Comparison of ENCODE assay signal across 13 cellular contexts in the genomic region with DNA sequence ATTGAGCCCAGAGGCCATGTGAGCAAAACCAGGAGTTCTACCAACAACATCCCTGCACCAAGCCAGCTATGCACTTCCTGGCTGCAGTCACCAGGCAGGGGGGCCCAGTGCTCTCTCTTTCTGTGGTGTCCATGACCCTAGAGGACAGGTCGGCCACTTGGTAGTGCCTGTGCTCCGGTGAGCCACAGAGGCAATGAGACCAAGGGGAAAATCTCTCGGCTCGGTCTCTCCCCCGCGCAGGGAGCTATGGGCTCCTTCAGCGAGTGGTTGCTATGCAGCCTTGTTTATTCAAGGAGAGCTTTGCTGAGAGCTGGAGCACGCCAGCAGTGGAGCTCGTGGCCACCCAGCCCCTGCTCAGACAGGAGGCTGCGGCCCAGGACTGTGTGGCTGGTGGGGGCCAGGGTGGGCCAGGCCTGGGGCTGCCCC. TPM values are rescaled to one million over a fixed set of nuclear protein-coding genes. Genes with fewer than 3 reads are reported as not detected.
DNase-seq lines count a peak whose midpoint lies in the region; ATAC-seq and TF ChIP-seq lines count a peak whose summit lies in the region.
"Had no signal": no experiment of that assay in that cellular context is flagged by ENCODE, and none has a peak within 500 bp of the region (broad histone marks: within the 10 kb centered on the region; RNA-seq: fewer than 3 reads in every experiment).

A gene (plus strand): TSS at position 283 of the 426 bp plus-strand sequence. CDS start 13,537 bp downstream, outside the sequence.

- intact Hi-C loops in gastrocnemius medialis (cut with DNase I; ENCODE audit: low total_unique reads) (no loop called here), vagina (cut with DNase I) (no loop called here)

- H3K27me3 ChIP-seq in GM23248 (replicated peaks; ENCODE audit: insufficient read depth) (no peaks in the 10 kb centered on the region), hepatocyte (no peaks in the 10 kb centered on the region), gastrocnemius medialis (no peaks in the 10 kb centered on the region), vagina (no peaks in the 10 kb centered on the region)
- H3K27me3 ChIP-seq: cardiac muscle cell had no signal

- no peaks in the 10 kb centered on the region for H3K9me2 ChIP-seq in GM23248 (ENCODE audit: insufficient read depth)
- H3K9me2 ChIP-seq in hepatocyte (replicated peaks; ENCODE audit: insufficient read depth): no peaks in the 10 kb centered on the region

- peak within 1 kb of the TSS; percentile 8; the same call in 1 of the 2 replicates for H2AFZ ChIP-seq in GM23248
- H2AFZ ChIP-seq in hepatocyte: peak within 1 kb of the TSS; percentile 49

- ATAC-seq in gastrocnemius medialis (no peak), HG02610 (IDR thresholded peaks at IDR 0.05; ENCODE audit: unreplicated experiment) (no peak)
- ATAC-seq: GM12878 had no signal

- in situ Hi-C loops in GM23248 (cut with MboI) (no loop called here), gastrocnemius medialis (cut with MboI; ENCODE audit: low sequenced_read_pairs in 4 of 4) (no loop called here)

- H3F3A ChIP-seq in GM23248 (ENCODE audit: insufficient read depth): no peaks in the 10 kb centered on the region

- H3K4me1 ChIP-seq in GM23248 (ENCODE audit: insufficient read depth) (no peaks in the 10 kb centered on the region), hepatocyte (ENCODE audit: insufficient read depth) (peaks cover 16% of the 10 kb centered on the region), gastrocnemius medialis (no peaks in the 10 kb centered on the region), vagina (no peaks in the 10 kb centered on the region)

- TF ChIP-seq POLR2A in gastrocnemius medialis (IDR thresholded peaks at IDR 0.05): no peak
- TF ChIP-seq POLR2A in vagina (IDR thresholded peaks at IDR 0.05): no peak

- H3K4me3 ChIP-seq in GM23248 (no peak within 1 kb of the TSS), hepatocyte (no peak within 1 kb of the TSS), gastrocnemius medialis (no peak within 1 kb of the TSS), vagina (no peak within 1 kb of the TSS)
- H3K4me3 ChIP-seq: cardiac muscle cell, GM12878 had no signal

- no peaks in the 10 kb centered on the region for H3K9me3 ChIP-seq in GM23248 (ENCODE audit: low read depth)
- no peaks in the 10 kb centered on the region for H3K9me3 ChIP-seq in hepatocyte (ENCODE audit: low read depth)
- H3K9me3 ChIP-seq in gastrocnemius medialis: no peaks in the 10 kb centered on the region
- H3K9me3 ChIP-seq in vagina: no peaks in the 10 kb centered on the region

- H3K9ac ChIP-seq in GM23248: no peak within 1 kb of the TSS

- TF ChIP-seq CTCF in hepatocyte (IDR thresholded peaks at IDR 0.05; ENCODE audit: poor library complexity) (no peak), gastrocnemius medialis (IDR thresholded peaks at IDR 0.05 in 4 of 5, conservative IDR thresholded peaks at IDR 0.05 in 1 of 5) (no peak), vagina (IDR thresholded peaks at IDR 0.05) (no peak)

- no peak within 1 kb of the TSS for H3K27ac ChIP-seq in GM23248
- peak within 1 kb of the TSS; percentile 51 for H3K27ac ChIP-seq in hepatocyte
- peak within 1 kb of the TSS in 2 of 4 donors; percentile 15 to 59 for H3K27ac ChIP-seq in gastrocnemius medialis
- H3K27ac ChIP-seq in vagina: no peak within 1 kb of the TSS
- H3K27ac ChIP-seq: cardiac muscle cell had no signal

- H3K36me3 ChIP-seq in GM23248 (ENCODE audit: low read depth) (no peaks in the 10 kb centered on the region), hepatocyte (replicated peaks; ENCODE audit: insufficient read depth, low read depth) (no peaks in the 10 kb centered on the region), gastrocnemius medialis (no peaks in the 10 kb centered on the region), vagina (no peaks in the 10 kb centered on the region)
- H3K36me3 ChIP-seq: cardiac muscle cell had no signal

- peak; percentile 49 for DNase-seq in GM23248
- peak in 29 of 56 donors; percentile 9 to 65 (median 35) for DNase-seq in amygdala (lab: John Stamatoyannopoulos, UW)
- peak; percentile 70 for DNase-seq in hepatocyte (ENCODE audit: low spot score)
- DNase-seq in gastrocnemius medialis: no peak
- DNase-seq in SIG-M5 treated with dmso at 0.1 percent for 504 hours (lab: John Stamatoyannopoulos, UW; ENCODE audit: unreplicated experiment): no peak
- no peak for DNase-seq in amniotic stem cell (lab: John Stamatoyannopoulos, UW)
- DNase-seq in vagina (ENCODE audit: extremely low spot score in 2 of 2): no peak
- DNase-seq: islet precursor cell; NCI-H82; stimulated activated CD4-positive, alpha-beta T cell treated with anti-CD3 and anti-CD28 coated beads, Interleukin-4, amount 100 ng/mL, for 4 hours had no signal

- H3K79me2 ChIP-seq in GM23248 (ENCODE audit: insufficient read depth) (no peaks in the 10 kb centered on the region), hepatocyte (no peaks in the 10 kb centered on the region)

- 18 to 32% methylated on average over 10 of the region's 10 CpGs for WGBS in GM23248 (ENCODE audit: low coverage in 1 of 2, low lambda C conversion rate in 2 of 2, missing lambda C conversion rate in 2 of 2), 2 experiments
- WGBS in hepatocyte (ENCODE audit: low lambda C conversion rate, missing lambda C conversion rate): 35% methylated on average over 10 of the region's 10 CpGs

- no peaks in the 10 kb centered on the region for H4K20me1 ChIP-seq in GM23248 (ENCODE audit: insufficient read depth)
- no peaks in the 10 kb centered on the region for H4K20me1 ChIP-seq in hepatocyte (ENCODE audit: insufficient read depth, poor library complexity, severe bottlenecking)

- H3K4me2 ChIP-seq in GM23248 (ENCODE audit: unreplicated experiment): no peak within 1 kb of the TSS
- H3K4me2 ChIP-seq in hepatocyte: peak within 1 kb of the TSS; percentile 64

RNA-seq across cellular contexts. Expression of the gene that starts here (rescaled TPM):
- total RNA-seq in GM23248 (2014; rRNA removed; shearing (Covaris generic)): not detected in 2 replicates
- polyA plus RNA-seq in GM23248 (2016; fragmentation: Nextera tagmentation; extraction: Ambion mirVana) (0.03 TPM in 1 of 2 replicates, not detected in the other), hepatocyte (1.3 and 2.1 TPM in 2 replicates)
- total RNA-seq in hepatocyte (0.47 and 0.92 TPM in 2 replicates), gastrocnemius medialis (10 to 100 TPM in 3 of 4 donors, 1 to 10 TPM in 1; 6.4 to 64.4 (median 24.3) TPM), vagina (under 0.01 TPM)
- polyA plus RNA-seq: cardiac muscle cell had no signal

Comparison
In these comparisons a context has a peak if more than half of its experiments do, and no peak if none do; other contexts are left out.
1. Peak in DNase-seq in GM23248; RNA of the gene not detected or under 1 TPM.
2. DNase-seq: peak in amygdala (29 of 56) and hepatocyte (single experiment); none in gastrocnemius medialis (0 of 2), SIG-M5 treated with dmso at 0.1 percent for 504 hours (single experiment), amniotic stem cell (single experiment) and vagina (0 of 2).